29 cellular contexts compared by ENCODE assay signal in the genomic region with DNA sequence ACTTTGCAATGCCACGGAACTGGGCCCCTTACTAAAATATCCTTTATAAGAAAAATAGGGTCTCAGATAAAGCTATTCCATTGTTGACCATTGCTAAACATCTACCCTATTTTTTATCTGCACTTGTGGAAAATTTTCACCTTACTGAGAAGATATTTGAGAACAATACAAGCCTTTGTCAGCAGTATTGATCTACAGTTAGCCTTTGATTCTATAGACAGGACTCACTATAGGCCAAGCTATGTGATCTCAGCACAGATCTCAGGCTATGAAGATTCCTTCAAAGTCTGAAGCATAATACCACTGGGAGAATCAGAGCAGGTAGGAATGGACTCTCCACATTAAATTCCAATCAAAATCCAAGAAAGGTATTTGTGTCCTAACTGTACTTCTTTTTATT.
"Had no signal": no experiment of that assay in that cellular context is flagged by ENCODE, and none has a peak within 500 bp of the region (broad histone marks: within the 10 kb centered on the region; RNA-seq: fewer than 3 reads in every experiment).

No MANE protein-coding gene starts in this region.

- H3K4me1 ChIP-seq: stomach, suprapubic skin, testis, thyroid gland, tibial artery, tibial nerve, transverse colon, upper lobe of left lung, upper lobe of right lung, uterus, vagina had no signal

- H3K36me3 ChIP-seq: stomach, suprapubic skin, thoracic aorta, thyroid gland, tibial artery, tibial nerve, transverse colon, upper lobe of left lung, upper lobe of right lung, uterus, vagina had no signal

- H3K4me3 ChIP-seq: stomach, suprapubic skin, testis, thoracic aorta, thyroid gland, tibial artery, tibial nerve, transverse colon, upper lobe of left lung, upper lobe of right lung, uterus, vagina had no signal

- H3K4me1 Mint-ChIP-seq: stimulated activated effector memory CD8-positive, alpha-beta T cell treated with anti-CD3 and anti-CD28 coated beads, Interleukin-12 subunit alpha, Interleukin-12 subunit beta, amount 100 ng/mL, for 72 hours; stimulated activated memory B cell treated with anti-CD40 and anti-IgM and Interleukin-4, amounts not matched to agents 10 μg/mL and 1 μg/mL and 100 μg/mL, for 72 hours; stimulated activated naive B cell treated with anti-CD40 and anti-IgM and Interleukin-4, amounts not matched to agents 10 μg/mL and 1 μg/mL and 100 μg/mL, for 72 hours; stimulated activated naive CD8-positive, alpha-beta T cell treated with anti-CD3 and anti-CD28 coated beads, Interleukin-15, amount 100 ng/mL, for 72 hours had no signal

- H3K36me3 Mint-ChIP-seq: stimulated activated effector memory CD8-positive, alpha-beta T cell treated with anti-CD3 and anti-CD28 coated beads, Interleukin-12 subunit alpha, Interleukin-12 subunit beta, amount 100 ng/mL, for 72 hours; stimulated activated memory B cell treated with anti-CD40 and anti-IgM and Interleukin-4, amounts not matched to agents 10 μg/mL and 1 μg/mL and 100 μg/mL, for 72 hours; stimulated activated naive B cell treated with anti-CD40 and anti-IgM and Interleukin-4, amounts not matched to agents 10 μg/mL and 1 μg/mL and 100 μg/mL, for 72 hours; type B pancreatic cell had no signal

- H3K27me3 ChIP-seq: stomach, suprapubic skin, testis, thyroid gland, tibial artery, tibial nerve, transverse colon, upper lobe of left lung, upper lobe of right lung, uterus, vagina had no signal

- ATAC-seq: stimulated activated effector memory CD8-positive, alpha-beta T cell treated with anti-CD3 and anti-CD28 coated beads, Interleukin-12 subunit alpha, Interleukin-12 subunit beta, amount 100 ng/mL, for 72 hours; stimulated activated memory B cell treated with anti-CD40 and anti-IgM and Interleukin-4, amounts not matched to agents 10 μg/mL and 1 μg/mL and 100 μg/mL, for 72 hours; stimulated activated naive B cell treated with anti-CD40 and anti-IgM and Interleukin-4, amounts not matched to agents 10 μg/mL and 1 μg/mL and 100 μg/mL, for 72 hours; stimulated activated naive CD8-positive, alpha-beta T cell treated with anti-CD3 and anti-CD28 coated beads, Interleukin-15, amount 100 ng/mL, for 72 hours; stimulated activated naive CD8-positive, alpha-beta T cell treated with anti-CD3 and anti-CD28 coated beads, Interleukin-15, Interleukin-2, amounts not matched to agents 100 U/mL and 50 U/mL, for 24 hours; upper lobe of right lung had no signal

- H3K27ac ChIP-seq: stomach, suprapubic skin, testis, thoracic aorta, thyroid gland, tibial artery, tibial nerve, transverse colon, upper lobe of left lung, upper lobe of right lung, uterus, vagina had no signal

- H3K4me3 Mint-ChIP-seq: stimulated activated effector memory CD8-positive, alpha-beta T cell treated with anti-CD3 and anti-CD28 coated beads, Interleukin-12 subunit alpha, Interleukin-12 subunit beta, amount 100 ng/mL, for 72 hours; stimulated activated memory B cell treated with anti-CD40 and anti-IgM and Interleukin-4, amounts not matched to agents 10 μg/mL and 1 μg/mL and 100 μg/mL, for 72 hours; stimulated activated naive B cell treated with anti-CD40 and anti-IgM and Interleukin-4, amounts not matched to agents 10 μg/mL and 1 μg/mL and 100 μg/mL, for 72 hours; stimulated activated naive CD8-positive, alpha-beta T cell treated with anti-CD3 and anti-CD28 coated beads, Interleukin-15, amount 100 ng/mL, for 72 hours; stimulated activated naive CD8-positive, alpha-beta T cell treated with anti-CD3 and anti-CD28 coated beads, Interleukin-15, Interleukin-2, amounts not matched to agents 100 ng/mL and 50 ng/mL, for 24 hours; type B pancreatic cell had no signal

- H3K27ac Mint-ChIP-seq: stimulated activated effector memory CD8-positive, alpha-beta T cell treated with anti-CD3 and anti-CD28 coated beads, Interleukin-12 subunit alpha, Interleukin-12 subunit beta, amount 100 ng/mL, for 72 hours; stimulated activated memory B cell treated with anti-CD40 and anti-IgM and Interleukin-4, amounts not matched to agents 10 μg/mL and 1 μg/mL and 100 μg/mL, for 72 hours; stimulated activated naive B cell treated with anti-CD40 and anti-IgM and Interleukin-4, amounts not matched to agents 10 μg/mL and 1 μg/mL and 100 μg/mL, for 72 hours; stimulated activated naive CD8-positive, alpha-beta T cell treated with anti-CD3 and anti-CD28 coated beads, Interleukin-15, amount 100 ng/mL, for 72 hours; stimulated activated naive CD8-positive, alpha-beta T cell treated with anti-CD3 and anti-CD28 coated beads, Interleukin-15, Interleukin-2, amounts not matched to agents 100 ng/mL and 50 ng/mL, for 24 hours; type B pancreatic cell had no signal

- FAIRE-seq: urothelium cell line had no signal

- H3K9me3 ChIP-seq: stomach, suprapubic skin, testis, thoracic aorta, thyroid gland, tibial artery, tibial nerve, transverse colon, upper lobe of left lung, upper lobe of right lung, uterus, vagina had no signal

- DNase-seq: stimulated activated CD4-positive, alpha-beta T cell treated with anti-CD3 and anti-CD28 coated beads, Interleukin-2, amount 100 ng/mL, for 48 hours; stimulated activated CD4-positive, alpha-beta T cell treated with anti-CD3 and anti-CD28 coated beads, Interleukin-4, amount 100 ng/mL, for 1 hour; stimulated activated CD4-positive, alpha-beta T cell treated with anti-CD3 and anti-CD28 coated beads, Interleukin-4, amount 100 ng/mL, for 24 hours; stimulated activated CD4-positive, alpha-beta T cell treated with anti-CD3 and anti-CD28 coated beads, Interleukin-4, amount 100 ng/mL, for 4 hours; stimulated activated CD8-positive, alpha-beta memory T cell treated with anti-CD3 and anti-CD28 coated beads, Interleukin-4, amount 100 ng/mL, for 48 hours; stimulated activated naive B cell treated with anti-CD40 and anti-IgM and Interleukin-4, amounts not matched to agents 10 μg/mL and 1 μg/mL and 100 μg/mL, for 72 hours; stimulated activated naive CD4-positive, alpha-beta T cell; stimulated activated naive CD4-positive, alpha-beta T cell treated with Interleukin-2 at 50 U/mL for 16 hours; stimulated activated naive CD8-positive, alpha-beta T cell treated with anti-CD3 and anti-CD28 coated beads, Interleukin-15, amount 100 ng/mL, for 72 hours; stimulated activated naive CD8-positive, alpha-beta T cell treated with anti-CD3 and anti-CD28 coated beads, Interleukin-15, Interleukin-2, amounts not matched to agents 100 U/mL and 50 U/mL, for 24 hours; stomach; substantia nigra; testis; thyroid gland; tibial artery; transverse colon; trophoblast cell; upper lobe of left lung; upper lobe of right lung; uterus had no signal

- H3K27me3 Mint-ChIP-seq: stimulated activated memory B cell treated with anti-CD40 and anti-IgM and Interleukin-4, amounts not matched to agents 10 μg/mL and 1 μg/mL and 100 μg/mL, for 72 hours; stimulated activated naive B cell treated with anti-CD40 and anti-IgM and Interleukin-4, amounts not matched to agents 10 μg/mL and 1 μg/mL and 100 μg/mL, for 72 hours; stimulated activated naive CD8-positive, alpha-beta T cell treated with anti-CD3 and anti-CD28 coated beads, Interleukin-15, amount 100 ng/mL, for 72 hours; stimulated activated naive CD8-positive, alpha-beta T cell treated with anti-CD3 and anti-CD28 coated beads, Interleukin-15, Interleukin-2, amounts not matched to agents 100 ng/mL and 50 ng/mL, for 24 hours; type B pancreatic cell had no signal

- H3K9me3 Mint-ChIP-seq: stimulated activated effector memory CD8-positive, alpha-beta T cell treated with anti-CD3 and anti-CD28 coated beads, Interleukin-12 subunit alpha, Interleukin-12 subunit beta, amount 100 ng/mL, for 72 hours; stimulated activated memory B cell treated with anti-CD40 and anti-IgM and Interleukin-4, amounts not matched to agents 10 μg/mL and 1 μg/mL and 100 μg/mL, for 72 hours; stimulated activated naive CD8-positive, alpha-beta T cell treated with anti-CD3 and anti-CD28 coated beads, Interleukin-15, amount 100 ng/mL, for 72 hours; type B pancreatic cell had no signal
